Comparison of ENCODE assay signal across 8 cellular contexts in the genomic region with DNA sequence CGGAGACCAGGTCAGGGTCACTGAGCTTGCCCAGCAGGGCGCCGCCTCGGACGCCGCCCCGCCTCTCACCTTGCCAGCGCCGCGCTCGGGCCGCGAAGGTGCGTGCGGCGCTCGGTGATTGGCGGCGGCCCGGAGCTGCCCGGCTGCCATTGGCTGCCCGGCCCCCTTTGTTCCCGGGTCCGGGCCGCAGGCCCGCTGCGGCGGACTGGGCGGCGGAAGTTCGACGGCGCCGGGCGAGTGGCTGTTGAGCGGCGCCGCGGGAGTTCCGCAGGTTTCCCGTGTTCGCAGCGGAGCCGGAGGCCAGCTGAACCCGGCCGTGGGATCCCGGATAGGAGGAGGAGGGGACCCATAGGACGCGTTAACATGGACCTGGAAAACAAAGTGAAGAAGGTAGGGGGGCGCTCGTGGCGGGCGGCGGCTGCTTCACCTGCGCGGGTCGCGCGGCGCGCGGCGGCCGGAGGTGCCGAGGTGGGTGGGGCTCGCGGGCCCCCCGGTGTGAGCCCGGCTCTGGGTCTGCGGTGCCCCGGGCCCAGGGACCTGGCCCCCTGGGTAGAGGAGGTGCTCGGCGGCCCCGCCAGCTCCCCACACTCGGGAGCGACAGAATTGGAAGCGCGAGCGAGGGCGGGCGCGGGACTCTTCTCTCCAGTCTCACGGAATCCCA. TPM values are rescaled to one million over a fixed set of nuclear protein-coding genes. Genes with fewer than 3 reads are reported as not detected.
DNase-seq lines count a peak whose midpoint lies in the region; ATAC-seq lines count a peak whose summit lies in the region.

A gene with protein sequence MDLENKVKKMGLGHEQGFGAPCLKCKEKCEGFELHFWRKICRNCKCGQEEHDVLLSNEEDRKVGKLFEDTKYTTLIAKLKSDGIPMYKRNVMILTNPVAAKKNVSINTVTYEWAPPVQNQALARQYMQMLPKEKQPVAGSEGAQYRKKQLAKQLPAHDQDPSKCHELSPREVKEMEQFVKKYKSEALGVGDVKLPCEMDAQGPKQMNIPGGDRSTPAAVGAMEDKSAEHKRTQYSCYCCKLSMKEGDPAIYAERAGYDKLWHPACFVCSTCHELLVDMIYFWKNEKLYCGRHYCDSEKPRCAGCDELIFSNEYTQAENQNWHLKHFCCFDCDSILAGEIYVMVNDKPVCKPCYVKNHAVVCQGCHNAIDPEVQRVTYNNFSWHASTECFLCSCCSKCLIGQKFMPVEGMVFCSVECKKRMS (plus strand): TSS at position 195 of the 661 bp plus-strand sequence. CDS start 169 bp downstream, at position 364.

- H3K36me3 ChIP-seq in muscle layer of duodenum (ENCODE audit: control insufficient read depth in 1 of 2, insufficient read depth in 2 of 2, low read length in 2 of 2), result peaks cover 0 to 6% of the 10 kb centered on the region in 2 donors

- H3K9me3 ChIP-seq in muscle layer of duodenum (ENCODE audit: control insufficient read depth in 1 of 2, low read length in 2 of 2), result no peaks in the 10 kb centered on the region

- in situ Hi-C loops in endometrial microvascular endothelial cells (cut with HindIII; ENCODE audit: inconsistent ontology term, low pct_unique_long_range_greater_than_20kb, low sequenced_read_pairs), result no loop called here

- CTCF ChIA-PET in activated CD8-positive, alpha-beta memory T cell treated with anti-CD3 and anti-CD28 coated beads for 36 hours (lab: Charles Lee), result interaction anchor here (1.2 to 3.0 kb wide), 6 partner anchors 9 to 316 kb away, joined by 3 to 13 read pairs (median 4); no protein-coding TSS in a partner anchor

- peaks cover 4 to 13% of the 10 kb centered on the region in 2 donors for H3K4me1 ChIP-seq in muscle layer of duodenum (ENCODE audit: control insufficient read depth in 1 of 2, insufficient read depth in 2 of 2, low read length in 2 of 2)

- peak within 1 kb of the TSS; percentile 59 to 88 for H3K4me3 ChIP-seq in muscle layer of duodenum (ENCODE audit: low read depth in 1 of 2, low read length in 2 of 2)

- peak; percentile 87 for ATAC-seq in HG03039 (IDR thresholded peaks at IDR 0.05; ENCODE audit: unreplicated experiment)

- H3K27ac ChIP-seq in muscle layer of duodenum (ENCODE audit: low read length), result peak within 1 kb of the TSS; percentile 99

- DNase-seq in SHP77 (lab: John Stamatoyannopoulos, UW) (peak; percentile 57 to 83), SHP77 treated with DMSO at 0.1 percent for 48 hours (lab: John Stamatoyannopoulos, UW) (no peak), NCI-H526 (lab: John Stamatoyannopoulos, UW) (peak; percentile 58 to 96)
- peak; percentile 56 for DNase-seq in stimulated activated naive CD4-positive, alpha-beta T cell treated with Interleukin-2 at 50 U/mL for 16 hours (lab: John Stamatoyannopoulos, UW)

- POLR2A ChIA-PET in activated CD8-positive, alpha-beta memory T cell treated with anti-CD3 and anti-CD28 coated beads for 36 hours (lab: Charles Lee), result interaction anchor here (0.9 to 1.5 kb wide), 6 partner anchors 9 to 378 kb away, joined by 3 to 4 read pairs (median 3); no protein-coding TSS in a partner anchor

- H3K27me3 ChIP-seq in muscle layer of duodenum (ENCODE audit: low read depth, low read length), result no peaks in the 10 kb centered on the region

RNA-seq across cellular contexts. Expression of the gene that starts here (rescaled TPM):
- 10 to 100 TPM; 56.1 to 66.5 TPM for total RNA-seq in activated CD8-positive, alpha-beta memory T cell treated with anti-CD3 and anti-CD28 coated beads for 36 hours
- 69.2 TPM for total RNA-seq in endometrial microvascular endothelial cells (ENCODE audit: inconsistent ontology term)
